ENCODE assay signal across 16 cellular contexts in genomic region chr12:2360630-2361170, GRCh38.
DNase-seq lines count a peak whose midpoint lies in the region; ATAC-seq and TF ChIP-seq lines count a peak whose summit lies in the region.
"Had no signal": no experiment of that assay in that cellular context is flagged by ENCODE, and none has a peak within 500 bp of the region (broad histone marks: within the 10 kb centered on the region; RNA-seq: fewer than 3 reads in every experiment).

No MANE protein-coding gene starts in this region.

- WGBS in mammary epithelial cell (ENCODE audit: low coverage, missing lambda C conversion rate), result 94% methylated on average over 11 of the region's 11 CpGs
- WGBS in prostate gland, result 90% methylated on average over 11 of the region's 11 CpGs

- DNase-seq in LNCaP clone FGC (ENCODE audit: low read depth) (no peak), mammary epithelial cell (no peak), neural crest cell (ENCODE audit: low read depth, low spot score) (no peak), RKO (ENCODE audit: low spot score) (no peak), prostate gland (ENCODE audit: low spot score) (no peak)
- DNase-seq: activated CD4-positive, alpha-beta T cell treated with anti-CD3 and anti-CD28 coated beads for 36 hours; COR-L47; GM23248; hypothalamus; NCI-H526; transverse colon had no signal

- no peak overlapping the region for H3K4me3 Mint-ChIP-seq in neural crest cell
- H3K4me3 Mint-ChIP-seq: activated CD4-positive, alpha-beta T cell treated with anti-CD3 and anti-CD28 coated beads for 36 hours had no signal

- H3K4me2 ChIP-seq in mammary epithelial cell (ENCODE audit: insufficient read depth, low read depth, low read length), result no peak overlapping the region

- no peaks in the 10 kb centered on the region for H3K9me3 Mint-ChIP-seq in neural crest cell
- H3K9me3 Mint-ChIP-seq: activated T-helper 2 cell treated with anti-CD3 and anti-CD28 coated beads, Interferon-gamma antibody, Interleukin-2, Interleukin-4, amounts not matched to agents 10 μg/mL and 5 μg/mL and 100 μg/mL, durations not matched to agents 14 hours and 24 hours and 36 hours had no signal

- in situ Hi-C loops in mammary epithelial cell (cut with MboI; ENCODE audit: low sequenced_read_pairs in 2 of 2), result no loop called here

- H3K4me1 ChIP-seq in mammary epithelial cell (ENCODE audit: insufficient read depth, low read length) (peaks cover 36% of the 10 kb centered on the region), prostate gland (replicated peaks) (no peaks in the 10 kb centered on the region)

- dilution Hi-C loops in mammary epithelial cell (cut with HindIII; ENCODE audit: low sequenced_read_pairs), result no loop called here

- H3K9me3 ChIP-seq in mammary epithelial cell (replicated peaks; ENCODE audit: insufficient read depth, low read length) (no peaks in the 10 kb centered on the region), prostate gland (no peaks in the 10 kb centered on the region)
- H3K9me3 ChIP-seq: neutrophil, transverse colon had no signal

- intact Hi-C loops in mammary epithelial cell (cut with micrococcal nuclease), result no loop called here
- intact Hi-C loops in prostate gland (cut with DNase I), result no loop called here

- no peak overlapping the region for H3K27ac ChIP-seq in mammary epithelial cell (ENCODE audit: insufficient read depth, low read depth, low read length)
- no peak overlapping the region for H3K27ac ChIP-seq in prostate gland
- H3K27ac ChIP-seq: GM23248, neutrophil, transverse colon had no signal

- H3K4me1 Mint-ChIP-seq in neural crest cell, result peaks cover 15% of the 10 kb centered on the region

- no peaks in the 10 kb centered on the region for H3K27me3 Mint-ChIP-seq in neural crest cell (ENCODE audit: low read depth)

- BruUV-seq in mammary epithelial cell (replicated peaks; lab: Mats Ljungman, UMichigan), result no TSS peak

- CTCF ChIA-PET in mammary epithelial cell (lab: Charles Lee; ENCODE audit: low non-redundant PET), result interaction anchor here (0.6 to 0.7 kb wide), 2 partner anchors 187 to 222 kb away, joined by 3 to 10 read pairs; no protein-coding TSS in a partner anchor

- TF ChIP-seq CTCF in GM12872 (IDR thresholded peaks at IDR 0.05; ENCODE audit: insufficient read depth, low read depth, low read length), result peak; percentile 41; the same call in 2 of the 3 replicates
- TF ChIP-seq CTCF in LNCaP clone FGC (IDR thresholded peaks at IDR 0.05; ENCODE audit: control insufficient read depth, extremely low read depth, insufficient read depth), result peak; percentile 16; the same call in 1 of the 2 replicates
- TF ChIP-seq CTCF in mammary epithelial cell (conservative IDR thresholded peaks at IDR 0.05 in 1 of 2, IDR thresholded peaks at IDR 0.05 in 1 of 2; ENCODE audit: extremely low read depth in 1 of 2, insufficient read depth in 1 of 2, low read depth in 1 of 2, low read length in 2 of 2), result peak; percentile 24 to 32
- peak; percentile 55 for TF ChIP-seq CTCF in neural crest cell (conservative IDR thresholded peaks at IDR 0.05)
- TF ChIP-seq CTCF in prostate gland (IDR thresholded peaks at IDR 0.05), result no peak

- no peak for ATAC-seq in GM21390 (IDR thresholded peaks at IDR 0.05; ENCODE audit: unreplicated experiment)
- no peak for ATAC-seq in HG02885 (IDR thresholded peaks at IDR 0.05; ENCODE audit: poor library complexity, unreplicated experiment)
- ATAC-seq: activated CD4-positive, alpha-beta T cell treated with anti-CD3 and anti-CD28 coated beads for 36 hours had no signal

- H3K36me3 Mint-ChIP-seq in neural crest cell (ENCODE audit: low read depth), result no peaks in the 10 kb centered on the region

- no peak overlapping the region for H2AFZ ChIP-seq in mammary epithelial cell (ENCODE audit: low read depth, low read length)
- H2AFZ ChIP-seq: GM23248 had no signal

- H3K4me3 ChIP-seq in LNCaP clone FGC (ENCODE audit: low read depth, low read length), result no peak overlapping the region
- no peak overlapping the region for H3K4me3 ChIP-seq in mammary epithelial cell (replicated peaks in 1 of 3; ENCODE audit: insufficient read depth in 1 of 3, low read depth in 2 of 3, low read length in 3 of 3)
- H3K4me3 ChIP-seq in prostate gland, result no peak overlapping the region
- H3K4me3 ChIP-seq: GM23248, transverse colon had no signal

- no peak overlapping the region for H3K27ac Mint-ChIP-seq in neural crest cell (ENCODE audit: unreplicated experiment)
- H3K27ac Mint-ChIP-seq: activated CD4-positive, alpha-beta T cell treated with anti-CD3 and anti-CD28 coated beads for 36 hours; activated T-helper 2 cell treated with anti-CD3 and anti-CD28 coated beads, Interferon-gamma antibody, Interleukin-2, Interleukin-4, amounts not matched to agents 10 μg/mL and 5 μg/mL and 100 μg/mL, durations not matched to agents 14 hours and 24 hours and 36 hours had no signal

- no peaks in the 10 kb centered on the region for H3K79me2 ChIP-seq in mammary epithelial cell (ENCODE audit: insufficient read depth, low read length)

- no peaks in the 10 kb centered on the region for H4K20me1 ChIP-seq in mammary epithelial cell (ENCODE audit: insufficient read depth, low read length)

- H3K9ac ChIP-seq in mammary epithelial cell (ENCODE audit: insufficient read depth, low read length), result no peak overlapping the region
- H3K9ac ChIP-seq: GM23248 had no signal

- no peaks in the 10 kb centered on the region for H3K36me3 ChIP-seq in mammary epithelial cell (ENCODE audit: insufficient read depth, low read length)
- no peaks in the 10 kb centered on the region for H3K36me3 ChIP-seq in prostate gland
- H3K36me3 ChIP-seq: neutrophil, transverse colon had no signal

- no peak for TF ChIP-seq POLR2A in prostate gland (IDR thresholded peaks at IDR 0.05)

- no peaks in the 10 kb centered on the region for H3K27me3 ChIP-seq in mammary epithelial cell (ENCODE audit: insufficient read depth, low read length)
- no peaks in the 10 kb centered on the region for H3K27me3 ChIP-seq in prostate gland (replicated peaks; ENCODE audit: insufficient read depth)
- H3K27me3 ChIP-seq: neutrophil, transverse colon had no signal

Comparison
In these comparisons a context has a peak if more than half of its experiments do, and no peak if none do; other contexts are left out.
1. CTCF ChIP-seq: peak in GM12872 (single experiment), LNCaP clone FGC (single experiment), mammary epithelial cell (2 of 2) and neural crest cell (single experiment); none in prostate gland (0 of 4).